In the genomic region with DNA sequence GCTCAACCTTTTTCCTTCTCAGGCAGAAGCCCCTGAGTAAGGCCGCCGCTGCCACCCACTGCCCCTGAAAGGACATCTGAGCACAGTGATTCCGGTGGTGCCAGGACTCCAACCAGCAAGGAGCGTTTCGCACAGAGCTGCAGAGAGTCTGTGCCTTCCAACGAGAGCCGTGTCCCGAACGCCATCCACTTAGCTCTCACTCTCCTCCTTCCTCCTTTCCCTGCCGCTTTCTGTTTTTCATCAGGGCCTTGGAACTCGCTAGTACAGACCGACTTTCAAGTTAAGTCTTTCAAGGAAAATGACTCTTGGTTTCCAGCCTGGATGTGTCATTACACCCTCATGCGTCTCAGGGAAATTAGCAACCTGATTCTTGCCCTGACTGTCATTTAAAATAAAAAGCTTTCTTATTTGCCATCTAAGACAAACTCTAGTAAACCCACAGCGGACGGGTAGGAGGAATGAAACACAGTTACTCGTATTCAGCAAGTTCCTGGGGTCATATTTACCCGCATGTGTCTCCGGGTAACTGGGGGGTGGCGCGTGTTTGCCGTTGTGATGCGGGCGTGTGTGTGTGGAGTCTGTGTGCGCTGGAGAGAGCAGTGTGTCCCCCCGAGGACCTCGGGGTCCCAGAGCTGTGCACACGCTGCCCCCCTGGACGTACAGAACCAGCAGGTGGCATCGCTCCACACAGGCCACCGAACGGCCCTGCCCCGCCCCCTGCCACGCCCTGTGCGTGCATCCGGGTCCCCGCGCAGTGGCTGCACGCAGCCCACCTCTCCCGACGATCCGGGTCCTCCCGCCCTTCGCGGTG, we compare ENCODE assay signal across 8 cellular contexts. TPM values are rescaled to one million over a fixed set of nuclear protein-coding genes. Genes with fewer than 3 reads are reported as not detected.
DNase-seq lines count a peak whose midpoint lies in the region; ATAC-seq lines count a peak whose summit lies in the region.

No MANE protein-coding gene starts in this region.

- peak; percentile 62 for DNase-seq in ACHN
- DNase-seq in NOMO-1 (lab: John Stamatoyannopoulos, UW; ENCODE audit: unreplicated experiment in 2 of 2) = peak; percentile 80 to 85
- peak; percentile 9 for DNase-seq in activated effector memory CD4-positive, alpha-beta T cell treated with Interleukin-2 at 50 U/mL for 16 hours
- DNase-seq in globus pallidus (ENCODE audit: low spot score) = peak; percentile 65
- peak; percentile 46 for DNase-seq in renal cortical epithelial cell (ENCODE audit: low read depth)
- no peak for DNase-seq in COLO668 (lab: John Stamatoyannopoulos, UW; ENCODE audit: unreplicated experiment)
- DNase-seq in NCI-H1694 treated with DMSO at 0.1 percent for 48 hours (lab: John Stamatoyannopoulos, UW) = no peak

- in situ Hi-C loops in ACHN (cut with HindIII; ENCODE audit: low pct_ligation_motif_present, low pct_unique_long_range_greater_than_20kb, low sequenced_read_pairs) = no loop called here

- ATAC-seq in GM19438 (IDR thresholded peaks at IDR 0.05; ENCODE audit: low read depth, unreplicated experiment) = peak; percentile 81

RNA-seq across cellular contexts. Expression of a gene that starts 30.4 kb away (rescaled TPM):
- 60.3 and 980 TPM in 2 replicates for total RNA-seq in renal cortical epithelial cell

Comparison
In these comparisons a context has a peak if more than half of its experiments do, and no peak if none do; other contexts are left out.
1. DNase-seq: peak in ACHN (single experiment), NOMO-1 (2 of 2), activated effector memory CD4-positive, alpha-beta T cell treated with Interleukin-2 at 50 U/mL for 16 hours (single experiment), globus pallidus (single experiment) and renal cortical epithelial cell (single experiment); none in COLO668 (single experiment) and NCI-H1694 treated with DMSO at 0.1 percent for 48 hours (single experiment).